In the genomic region with DNA sequence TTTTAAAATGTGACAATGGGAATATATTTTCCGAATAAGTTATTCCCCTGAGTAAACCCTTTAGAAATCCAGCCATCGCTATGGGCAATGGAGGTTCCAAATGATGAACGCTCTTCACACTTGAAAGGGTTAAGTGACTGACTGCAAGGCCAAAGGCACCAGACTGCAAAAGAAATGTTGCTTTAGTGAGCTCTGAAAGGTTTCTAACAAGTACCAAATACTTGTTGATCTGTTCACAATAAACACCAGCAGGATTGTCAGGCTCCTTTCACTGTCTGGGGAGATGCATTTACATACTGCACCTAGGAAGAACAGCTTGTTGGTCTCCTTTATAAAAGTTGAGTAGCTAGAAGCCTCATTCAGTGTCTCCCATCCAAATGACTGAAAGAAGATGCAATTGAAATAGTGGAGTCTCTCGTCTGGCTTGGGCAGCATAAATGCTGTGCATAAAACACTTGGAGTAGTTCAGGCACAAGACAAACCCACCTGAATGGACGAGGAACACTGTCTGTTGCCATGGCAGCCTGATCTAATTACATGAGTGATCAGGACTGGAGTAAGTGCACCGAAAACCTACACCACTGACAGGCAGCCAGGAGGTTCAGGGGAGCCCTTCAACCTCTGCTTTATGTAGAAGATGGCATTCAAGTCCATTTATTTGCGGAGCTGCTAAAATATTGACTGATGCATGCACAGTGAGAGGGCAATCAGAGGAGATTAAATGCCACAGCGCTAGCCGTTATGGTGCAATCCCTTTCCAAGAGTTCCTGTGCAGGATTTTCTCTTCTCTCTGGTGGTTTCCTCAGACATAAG, we compare ENCODE assay signal across 8 cellular contexts. TPM values are rescaled to one million over a fixed set of nuclear protein-coding genes. Genes with fewer than 3 reads are reported as not detected.
A peak's percentile ranks its signal among the peaks of the same experiment; 100 is the strongest.
DNase-seq lines count a peak whose midpoint lies in the region; ATAC-seq and TF ChIP-seq lines count a peak whose summit lies in the region.

No MANE protein-coding gene starts in this region.

- H3K4me3 Mint-ChIP-seq in mesothelial cell of epicardium: peak overlapping the region; percentile 88

- H3K4me3 ChIP-seq in GM08714 (ENCODE audit: low read length): peak overlapping the region; percentile 89
- H3K4me3 ChIP-seq in cardiac fibroblast (replicated peaks in 1 of 2; ENCODE audit: low read depth in 2 of 2, low read length in 2 of 2): peak overlapping the region in 1 of 2 donors; percentile 67

- H3K4me1 Mint-ChIP-seq in mesothelial cell of epicardium: peaks cover 55% of the 10 kb centered on the region

- H3K27ac Mint-ChIP-seq in mesothelial cell of epicardium: peak overlapping the region; percentile 95

- H3K27me3 Mint-ChIP-seq in mesothelial cell of epicardium (ENCODE audit: low read depth): no peaks in the 10 kb centered on the region

- ATAC-seq in HG02885 (IDR thresholded peaks at IDR 0.05; ENCODE audit: poor library complexity, unreplicated experiment): no peak
- ATAC-seq in GM21390 (IDR thresholded peaks at IDR 0.05; ENCODE audit: unreplicated experiment): no peak
- no peak for ATAC-seq in HG03457 (IDR thresholded peaks at IDR 0.05; ENCODE audit: unreplicated experiment)

- TF ChIP-seq CTCF in cardiac fibroblast (IDR thresholded peaks at IDR 0.05; ENCODE audit: low read depth, low read length): no peak
- no peak for TF ChIP-seq CTCF in mesothelial cell of epicardium (IDR thresholded peaks at IDR 0.05; ENCODE audit: unreplicated experiment)

- no peaks in the 10 kb centered on the region for H3K36me3 Mint-ChIP-seq in mesothelial cell of epicardium

- no peaks in the 10 kb centered on the region for H3K9me3 Mint-ChIP-seq in mesothelial cell of epicardium

- DNase-seq in NCI-H1930 (lab: John Stamatoyannopoulos, UW) (peak; percentile 29 to 35), cardiac fibroblast (ENCODE audit: low read depth in 2 of 2) (peak; percentile 37 to 60), mesothelial cell of epicardium (ENCODE audit: low spot score in 2 of 2, unreplicated experiment in 2 of 2) (no peak), HuH-7 (ENCODE audit: low spot score) (no peak)

RNA-seq across cellular contexts. Expression of a gene that starts 2.9 kb away (rescaled TPM):
- total RNA-seq in mesothelial cell of epicardium: 54.6 to 62.9 TPM (median 59.5 TPM) in 3 replicates

Comparison
In these comparisons a context has a peak if more than half of its experiments do, and no peak if none do; other contexts are left out.
1. DNase-seq: peak in NCI-H1930 (2 of 2) and cardiac fibroblast (2 of 2); none in mesothelial cell of epicardium (0 of 2) and HuH-7 (single experiment).